In the genomic region with DNA sequence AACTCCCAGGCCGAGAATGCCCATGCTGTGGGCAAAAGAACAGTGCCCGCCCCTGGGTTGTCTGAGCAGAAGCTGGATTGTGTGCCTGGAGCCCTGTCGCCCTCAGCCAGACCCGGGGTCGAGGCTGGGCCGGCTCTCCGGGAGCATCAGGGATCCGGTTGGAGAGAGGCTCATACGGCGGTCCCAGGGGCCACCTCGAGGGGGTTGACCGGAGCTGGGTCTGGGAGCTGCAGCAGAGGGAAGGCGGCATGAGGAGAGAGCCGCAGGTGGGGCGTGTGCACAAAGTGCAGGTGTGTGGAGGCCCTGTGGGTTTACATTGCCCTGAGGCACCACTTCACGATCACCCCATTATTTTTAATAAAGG, we compare ENCODE assay signal across 16 cellular contexts.
"Had no signal": no experiment of that assay in that cellular context is flagged by ENCODE, and none has a peak within 500 bp of the region (broad histone marks: within the 10 kb centered on the region; RNA-seq: fewer than 3 reads in every experiment).

No MANE protein-coding gene starts in this region.

- H3K4me3 Mint-ChIP-seq: mesothelial cell of epicardium, neural progenitor cell had no signal

- H3K36me3 Mint-ChIP-seq: mesothelial cell of epicardium, neural progenitor cell had no signal

- H3K27me3 ChIP-seq: brain microvascular endothelial cell, ovary, tibial nerve had no signal

- ATAC-seq: activated CD4-positive, CD25-positive, alpha-beta regulatory T cell treated with anti-CD3 and anti-CD28 coated beads, Interleukin-2, amount 50 U/mL, for 24 hours; left cardiac atrium; lower lobe of right lung had no signal

- H3K27ac ChIP-seq: brain microvascular endothelial cell, lower lobe of right lung, neural progenitor cell, ovary had no signal

- H3K9me3 Mint-ChIP-seq: mesothelial cell of epicardium, neural progenitor cell had no signal

- DNase-seq: activated CD4-positive, alpha-beta T cell treated with anti-CD3 and anti-CD28 coated beads, Interleukin-2, amount 50 U/mL, for 4 hours; activated gamma-delta T cell; activated T-cell treated with anti-CD3 and anti-CD28 coated beads, Interleukin-2, amount 50 U/mL, for 48 hours; brain microvascular endothelial cell; cerebellar nuclear complex; effector CD8-positive, alpha-beta T cell; left cardiac atrium; lower lobe of right lung; ovary; stimulated activated CD4-positive, alpha-beta T cell treated with anti-CD3 and anti-CD28 coated beads, Interleukin-2, amount 100 ng/mL, for 48 hours; stimulated activated naive CD4-positive, alpha-beta T cell treated with Interleukin-2 at 50 U/mL for 16 hours; T-helper 9 cell had no signal

- H3K36me3 ChIP-seq: neural progenitor cell, ovary, tibial nerve had no signal

- H3K4me3 ChIP-seq: lower lobe of right lung, neural progenitor cell, ovary, tibial nerve had no signal

- H3K9me3 ChIP-seq: lower lobe of right lung, ovary, tibial nerve had no signal

- H3K27ac Mint-ChIP-seq: mesothelial cell of epicardium, neural progenitor cell had no signal
